1 cellular context compared by ENCODE assay signal in genomic region chr1:113390871-113391642, GRCh38.
TF ChIP-seq lines count a peak whose summit lies in the region.

No MANE protein-coding gene starts in this region.

TF ChIP-seq in HEK293, 187 proteins besides CTCF, POLR2A, EP300 and RAD21 (continued from another document and continues in another):
- TF ChIP-seq ZSCAN16 (tag by site-specific recombination; IDR thresholded peaks at IDR 0.05) = peak; percentile 33; the same call in 1 of the 2 replicates
- TF ChIP-seq ZNF133 (tag by site-specific recombination; IDR thresholded peaks at IDR 0.05) = no peak
- TF ChIP-seq ZNF341 (tag by site-specific recombination; IDR thresholded peaks at IDR 0.05; ENCODE audit: low read depth) = peak; percentile 64
- peak; percentile 65; the same call in 1 of the 2 replicates for TF ChIP-seq ZSCAN23 (tag by site-specific recombination; IDR thresholded peaks at IDR 0.05)
- TF ChIP-seq MZF1 (tag by site-specific recombination; IDR thresholded peaks at IDR 0.05; ENCODE audit: borderline replicate concordance) = peak; percentile 37; the same call in 1 of the 2 replicates
- TF ChIP-seq ZNF239 (tag by site-specific recombination; IDR thresholded peaks at IDR 0.05) = 0 out of 2 replicates have a peak, but pooled peaks have one; percentile 48
- TF ChIP-seq ZBTB20 (tag by site-specific recombination; IDR thresholded peaks at IDR 0.05) = peak; percentile 47; the same call in 1 of the 2 replicates
- TF ChIP-seq KLF1 (tag by site-specific recombination; IDR thresholded peaks at IDR 0.05) = 0 out of 2 replicates have a peak, but pooled peaks have one; percentile 58
- TF ChIP-seq ZNF391 (tag by site-specific recombination; IDR thresholded peaks at IDR 0.05; ENCODE audit: borderline replicate concordance, low read depth) = peak; percentile 54; the same call in 1 of the 2 replicates
- peak; percentile 64 for TF ChIP-seq GLIS2 (tag by site-specific recombination; IDR thresholded peaks at IDR 0.05)
- TF ChIP-seq ZIC2 (tag by site-specific recombination; IDR thresholded peaks at IDR 0.05) = peak; percentile 84
- TF ChIP-seq ZBTB8A (tag by site-specific recombination; IDR thresholded peaks at IDR 0.05) = peak; percentile 97
- peak; percentile 62 for TF ChIP-seq PRDM10 (tag by site-specific recombination; IDR thresholded peaks at IDR 0.05)
- peak; percentile 59; the same call in 1 of the 2 replicates for TF ChIP-seq KLF7 (tag by site-specific recombination; IDR thresholded peaks at IDR 0.05; ENCODE audit: borderline replicate concordance)
- TF ChIP-seq SP7 (tag by site-specific recombination; IDR thresholded peaks at IDR 0.05) = peak; percentile 66
- TF ChIP-seq GFI1B (tag by site-specific recombination; IDR thresholded peaks at IDR 0.05) = 0 out of 2 replicates have a peak, but pooled peaks have one; percentile 17
- TF ChIP-seq ZBTB10 (tag by site-specific recombination; IDR thresholded peaks at IDR 0.05) = peak; percentile 55; the same call in 1 of the 2 replicates
- TF ChIP-seq ATF2 (tag by site-specific recombination; IDR thresholded peaks at IDR 0.05; ENCODE audit: low read depth) = 0 out of 2 replicates have a peak, but pooled peaks have one; percentile 12
- no peak for TF ChIP-seq REPIN1 (tag by site-specific recombination; IDR thresholded peaks at IDR 0.05; ENCODE audit: low read depth)
- peak; percentile 83 for TF ChIP-seq ZEB2 (tag by site-specific recombination; IDR thresholded peaks at IDR 0.05)
- no peak for TF ChIP-seq KLF16 (tag by site-specific recombination; IDR thresholded peaks at IDR 0.05)
- TF ChIP-seq WT1 (tag by site-specific recombination; IDR thresholded peaks at IDR 0.05) = peak; percentile 65
- peak; percentile 40; the same call in 1 of the 2 replicates for TF ChIP-seq PRDM4 (tag by site-specific recombination; IDR thresholded peaks at IDR 0.05)
- peak; percentile 92 for TF ChIP-seq ZNF580 (tag by site-specific recombination; IDR thresholded peaks at IDR 0.05)
- TF ChIP-seq KLF17 (tag by site-specific recombination; IDR thresholded peaks at IDR 0.05) = peak; percentile 61; the same call in 1 of the 2 replicates
- TF ChIP-seq PATZ1 (tag by site-specific recombination; IDR thresholded peaks at IDR 0.05) = peak; percentile 77
- TF ChIP-seq GLIS1 (tag by site-specific recombination; IDR thresholded peaks at IDR 0.05) = peak; percentile 52
- TF ChIP-seq ZNF184 (tag by site-specific recombination; IDR thresholded peaks at IDR 0.05) = 0 out of 2 replicates have a peak, but pooled peaks have one; percentile 19
- TF ChIP-seq ZNF768 (tag by site-specific recombination; IDR thresholded peaks at IDR 0.05) = peak; percentile 52; the same call in 1 of the 2 replicates
- TF ChIP-seq ZNF629 (tag by site-specific recombination; IDR thresholded peaks at IDR 0.05) = peak; percentile 64
- TF ChIP-seq ZBTB11 (tag by site-specific recombination; conservative IDR thresholded peaks at IDR 0.05; ENCODE audit: low read depth) = 0 out of 2 replicates have a peak, but pooled peaks have one; percentile 44
- TF ChIP-seq ZNF626 (tag by site-specific recombination; IDR thresholded peaks at IDR 0.05) = peak; percentile 79; the same call in 1 of the 2 replicates
- TF ChIP-seq ZNF114 (tag by site-specific recombination; IDR thresholded peaks at IDR 0.05) = no peak
- TF ChIP-seq ZSCAN30 (tag by site-specific recombination; IDR thresholded peaks at IDR 0.05) = peak; percentile 86
- TF ChIP-seq ZNF16 (tag by site-specific recombination; IDR thresholded peaks at IDR 0.05; ENCODE audit: low read depth) = no peak
- 0 out of 2 replicates have a peak, but pooled peaks have one; percentile 57 for TF ChIP-seq KLF9 (tag by site-specific recombination; IDR thresholded peaks at IDR 0.05; ENCODE audit: low read depth)
- TF ChIP-seq ZNF324 (tag by site-specific recombination; IDR thresholded peaks at IDR 0.05) = 0 out of 2 replicates have a peak, but pooled peaks have one; percentile 69
- TF ChIP-seq ZNF561 (tag by site-specific recombination; IDR thresholded peaks at IDR 0.05; ENCODE audit: borderline replicate concordance) = 0 out of 2 replicates have a peak, but pooled peaks have one; percentile 49
- 0 out of 2 replicates have a peak, but pooled peaks have one; percentile 16 for TF ChIP-seq ZNF664 (tag by site-specific recombination; IDR thresholded peaks at IDR 0.05)
- TF ChIP-seq ZNF777 (tag by site-specific recombination; IDR thresholded peaks at IDR 0.05; ENCODE audit: borderline replicate concordance) = peak; percentile 31; the same call in 1 of the 2 replicates
- peak; percentile 62 for TF ChIP-seq ZXDB (tag by site-specific recombination; IDR thresholded peaks at IDR 0.05)
- peak; percentile 71; the same call in 1 of the 2 replicates for TF ChIP-seq ZNF639 (tag by site-specific recombination; IDR thresholded peaks at IDR 0.05)
